ENCODE assay signal across 8 cellular contexts in the genomic region with DNA sequence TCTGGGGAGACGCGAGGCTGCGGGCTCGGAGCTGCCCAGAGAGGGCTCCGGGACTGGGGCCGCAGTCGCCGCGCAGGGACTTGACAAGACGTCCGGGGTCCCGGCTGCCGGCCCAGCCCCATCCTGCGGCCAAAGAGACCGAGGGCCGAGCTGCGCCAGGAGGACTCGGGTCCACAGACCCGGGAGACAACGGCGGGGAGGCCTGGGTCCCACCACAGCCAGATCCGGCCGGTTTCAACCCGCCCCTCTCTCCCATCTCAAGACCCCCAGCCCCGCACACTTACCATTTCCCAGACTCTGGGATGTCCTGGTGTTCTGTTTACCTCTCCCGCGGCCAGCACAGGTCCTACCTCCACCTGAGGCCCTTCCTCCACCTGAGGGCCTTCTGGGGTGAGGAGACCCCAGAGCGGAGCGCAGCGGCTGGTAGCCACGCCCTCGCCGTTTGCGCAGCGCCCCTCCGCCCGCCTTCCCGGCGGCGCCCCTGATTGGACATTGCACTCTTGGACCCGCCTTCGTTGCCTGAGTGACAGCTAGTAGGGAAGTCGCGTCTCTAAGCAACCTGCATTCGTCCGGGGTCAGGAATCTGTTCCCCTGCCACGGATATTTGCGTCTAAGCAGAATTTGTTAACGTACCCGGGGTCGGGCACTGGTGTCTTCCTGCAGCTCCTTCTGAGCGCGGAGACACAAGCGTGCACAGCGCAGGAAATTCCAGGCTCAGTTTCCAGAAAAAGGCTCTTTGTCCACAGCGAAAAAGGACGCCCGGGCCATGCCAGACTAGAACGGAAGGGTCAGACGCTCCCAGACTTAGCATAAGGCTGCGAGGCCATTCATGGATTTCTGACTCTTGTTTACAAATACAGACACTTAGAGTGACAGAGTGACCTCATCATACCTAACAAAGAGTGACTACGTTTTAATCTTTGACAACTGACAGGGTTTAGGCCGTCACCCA.
DNase-seq lines count a peak whose midpoint lies in the region; ATAC-seq and TF ChIP-seq lines count a peak whose summit lies in the region.

Gene ZNF709 (minus strand): TSS at position 446 of the 952 bp plus-strand sequence. CDS start 159 bp downstream, at position 287.

- DNase-seq in NCI-H2171 treated with DMSO at 0.1 percent for 48 hours (lab: John Stamatoyannopoulos, UW) (peak; percentile 91), cerebellar cortex (ENCODE audit: low spot score) (peak; percentile 96), islet precursor cell (peak; percentile 95)
- peak; percentile 80 to 90 for DNase-seq in stimulated activated CD4-positive, alpha-beta T cell treated with anti-CD3 and anti-CD28 coated beads, Interleukin-12 subunit alpha, Interleukin-12 subunit beta, amount 100 ng/mL, for 24 hours (ENCODE audit: low read depth in 2 of 2)

- peak; percentile 97 for ATAC-seq in GM18511 (IDR thresholded peaks at IDR 0.05; ENCODE audit: unreplicated experiment)
- ATAC-seq in HG03060 (IDR thresholded peaks at IDR 0.05; ENCODE audit: low read depth, unreplicated experiment): peak; percentile 66
- peak; percentile 99 for ATAC-seq in activated CD4-positive, CD25-positive, alpha-beta regulatory T cell treated with anti-CD3 and anti-CD28 coated beads, Interleukin-2, amount 50 U/mL, for 24 hours

- H3K27ac ChIP-seq in 22Rv1: 0 out of 2 replicates have a peak within 1 kb of the TSS, but pooled peaks have one; percentile 13

- TF ChIP-seq CTCF in 22Rv1 (IDR thresholded peaks at IDR 0.05): no peak

Comparison
In these comparisons a context has a peak if more than half of its experiments do, and no peak if none do; other contexts are left out.
1. Peak in every context shown above with its lines: DNase-seq, ATAC-seq and H3K27ac ChIP-seq.